In genomic region chr7:130943336-130943901, GRCh38 we compare ENCODE assay signal across 8 cellular contexts.
A peak's percentile ranks its signal among the peaks of the same experiment; 100 is the strongest.
DNase-seq lines count a peak whose midpoint lies in the region; ATAC-seq, FAIRE-seq and TF ChIP-seq lines count a peak whose summit lies in the region.

No MANE protein-coding gene starts in this region.

- peak overlapping the region; percentile 61 to 90 for H3K4me3 Mint-ChIP-seq in activated T-cell treated with anti-CD3 and anti-CD28 coated beads, Interleukin-2, amount 50 U/mL, for 72 hours
- H3K4me3 Mint-ChIP-seq in T-helper 2 cell treated with Interferon-gamma antibody and Interleukin-4, amounts not matched to agents 5 μg/mL and 100 μg/mL, for 36 hours, result peak overlapping the region; percentile 69

- ATAC-seq in activated T-cell treated with anti-CD3 and anti-CD28 coated beads, Interleukin-2, amount 50 U/mL, for 72 hours (replicated peaks in 1 of 2), result peak; percentile 8 to 26
- no peak for ATAC-seq in GM19328 (IDR thresholded peaks at IDR 0.05; ENCODE audit: unreplicated experiment)

- DNase-seq in activated T-cell treated with anti-CD3 and anti-CD28 coated beads, Interleukin-2, amount 50 U/mL, for 72 hours, result no peak
- DNase-seq in activated T-cell treated with anti-CD3 and anti-CD28 coated beads for 4 hours (no peak), fibroblast of peridontal ligament (ENCODE audit: extremely low read depth) (peak; percentile 94), putamen (ENCODE audit: low spot score) (peak; percentile 51), D721Med (ENCODE audit: insufficient read length, low spot score) (no peak)
- no peak for DNase-seq in T-helper 2 cell treated with Interferon-gamma antibody and Interleukin-4, amounts not matched to agents 5 μg/mL and 100 μg/mL, for 36 hours (ENCODE audit: low spot score)
- DNase-seq in activated CD4-positive, CD25-positive, alpha-beta regulatory T cell treated with anti-CD3 and anti-CD28 coated beads, Interleukin-2, amount 50 U/mL, for 72 hours, result no peak

- no peaks in the 10 kb centered on the region for H3K27me3 Mint-ChIP-seq in activated T-cell treated with anti-CD3 and anti-CD28 coated beads, Interleukin-2, amount 50 U/mL, for 72 hours (ENCODE audit: low read depth)
- no peaks in the 10 kb centered on the region for H3K27me3 Mint-ChIP-seq in T-helper 2 cell treated with Interferon-gamma antibody and Interleukin-4, amounts not matched to agents 5 μg/mL and 100 μg/mL, for 36 hours (ENCODE audit: low read depth)

- H3K36me3 Mint-ChIP-seq in activated T-cell treated with anti-CD3 and anti-CD28 coated beads, Interleukin-2, amount 50 U/mL, for 72 hours (ENCODE audit: insufficient read depth in 2 of 2), result peaks cover 37 to 75% of the 10 kb centered on the region in 2 donors
- H3K36me3 Mint-ChIP-seq in T-helper 2 cell treated with Interferon-gamma antibody and Interleukin-4, amounts not matched to agents 5 μg/mL and 100 μg/mL, for 36 hours (ENCODE audit: low read depth), result peaks cover 83% of the 10 kb centered on the region

- H3K27ac Mint-ChIP-seq in activated T-cell treated with anti-CD3 and anti-CD28 coated beads, Interleukin-2, amount 50 U/mL, for 72 hours, result peak overlapping the region; percentile 100
- peak overlapping the region; percentile 79 for H3K27ac Mint-ChIP-seq in T-helper 2 cell treated with Interferon-gamma antibody and Interleukin-4, amounts not matched to agents 5 μg/mL and 100 μg/mL, for 36 hours

- no peaks in the 10 kb centered on the region for H3K9me3 Mint-ChIP-seq in activated T-cell treated with anti-CD3 and anti-CD28 coated beads, Interleukin-2, amount 50 U/mL, for 72 hours
- no peaks in the 10 kb centered on the region for H3K9me3 Mint-ChIP-seq in T-helper 2 cell treated with Interferon-gamma antibody and Interleukin-4, amounts not matched to agents 5 μg/mL and 100 μg/mL, for 36 hours

- no peak for TF ChIP-seq CTCF in D721Med (IDR thresholded peaks at IDR 0.05; ENCODE audit: insufficient read depth, missing control alignments)

- peaks cover 98% of the 10 kb centered on the region for H3K4me1 Mint-ChIP-seq in activated T-cell treated with anti-CD3 and anti-CD28 coated beads, Interleukin-2, amount 50 U/mL, for 72 hours (ENCODE audit: low read depth)
- peaks cover 84% of the 10 kb centered on the region for H3K4me1 Mint-ChIP-seq in T-helper 2 cell treated with Interferon-gamma antibody and Interleukin-4, amounts not matched to agents 5 μg/mL and 100 μg/mL, for 36 hours (ENCODE audit: low read depth)

- FAIRE-seq in D721Med (lab: Jason Lieb, UNC), result no peak

Comparison
In these comparisons a context has a peak if more than half of its experiments do, and no peak if none do; other contexts are left out.
1. DNase-seq: peak in fibroblast of peridontal ligament (single experiment) and putamen (single experiment); none in activated T-cell treated with anti-CD3 and anti-CD28 coated beads, Interleukin-2, amount 50 U/mL, for 72 hours (0 of 2), activated T-cell treated with anti-CD3 and anti-CD28 coated beads for 4 hours (single experiment), T-helper 2 cell treated with Interferon-gamma antibody and Interleukin-4, amounts not matched to agents 5 μg/mL and 100 μg/mL, for 36 hours (single experiment), activated CD4-positive, CD25-positive, alpha-beta regulatory T cell treated with anti-CD3 and anti-CD28 coated beads, Interleukin-2, amount 50 U/mL, for 72 hours (single experiment) and D721Med (single experiment).